In the genomic region with DNA sequence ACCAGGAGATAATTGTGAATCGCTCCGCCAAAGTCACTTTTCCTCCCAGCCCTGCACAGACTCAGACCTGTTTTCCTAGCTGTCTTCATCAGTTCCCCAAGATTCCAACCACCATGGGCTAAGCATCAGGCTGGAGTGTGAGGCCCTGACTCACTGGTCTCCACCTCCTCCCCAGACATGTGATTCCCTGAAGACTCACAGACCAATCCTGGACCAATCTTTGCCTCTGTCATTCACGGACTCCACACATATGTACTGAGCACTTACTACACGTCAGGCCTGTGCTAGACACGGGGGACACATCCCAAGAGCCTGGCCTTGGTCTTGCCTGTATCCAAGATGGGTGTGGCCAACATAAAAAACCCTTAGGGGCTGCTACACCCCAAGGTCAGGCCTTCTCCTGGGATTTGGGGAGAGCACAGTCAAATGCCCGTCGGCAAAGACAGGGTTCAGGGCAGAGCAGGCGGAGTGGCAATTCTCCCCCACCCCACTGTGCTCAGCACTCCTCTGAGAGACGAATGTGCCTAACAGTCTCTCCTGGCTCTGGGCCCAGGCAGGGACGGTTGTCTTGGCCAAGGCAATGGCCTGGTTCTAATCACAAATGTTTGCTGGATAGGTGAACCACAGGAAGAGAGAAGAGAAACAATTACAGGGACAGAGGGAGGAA, we compare ENCODE assay signal across 1 cellular context.
TF ChIP-seq lines count a peak whose summit lies in the region.

No MANE protein-coding gene starts in this region.

TF ChIP-seq in A549, 52 proteins besides CTCF, POLR2A, EP300 and RAD21 (continued from another document):
- TF ChIP-seq USF2 (IDR thresholded peaks at IDR 0.05) = peak; percentile 30; the same call in 1 of the 2 replicates
- no peak for TF ChIP-seq FOSL2 (IDR thresholded peaks at IDR 0.05)
- TF ChIP-seq FOSL2 (CRISPR knock-in tag; IDR thresholded peaks at IDR 0.05) = peak; percentile 42; the same call in 1 of the 2 replicates
- no peak for TF ChIP-seq NR3C1 (IDR thresholded peaks at IDR 0.05)
- TF ChIP-seq NPAS2 (CRISPR knock-in tag; IDR thresholded peaks at IDR 0.05; ENCODE audit: borderline replicate concordance) = no peak
- no peak for TF ChIP-seq CBX2 (IDR thresholded peaks at IDR 0.05; ENCODE audit: borderline replicate concordance, low read depth)
- TF ChIP-seq SREBF2 (IDR thresholded peaks at IDR 0.05) = no peak
- peak; percentile 53 for TF ChIP-seq MAX (IDR thresholded peaks at IDR 0.05)
- TF ChIP-seq FOXS1 (CRISPR knock-in tag; IDR thresholded peaks at IDR 0.05) = no peak
- TF ChIP-seq ZNF302 (CRISPR knock-in tag; IDR thresholded peaks at IDR 0.05) = no peak
